Comparison of ENCODE assay signal across 11 cellular contexts in genomic region chr5:124740991-124741583, GRCh38. TPM values are rescaled to one million over a fixed set of nuclear protein-coding genes. Genes with fewer than 3 reads are reported as not detected.
DNase-seq lines count a peak whose midpoint lies in the region; ATAC-seq and TF ChIP-seq lines count a peak whose summit lies in the region.
"Had no signal": no experiment of that assay in that cellular context is flagged by ENCODE, and none has a peak within 500 bp of the region (broad histone marks: within the 10 kb centered on the region; RNA-seq: fewer than 3 reads in every experiment).

No MANE protein-coding gene starts in this region.

- peaks cover 40% of the 10 kb centered on the region for H3K4me1 Mint-ChIP-seq in activated B cell treated with CpG ODN at 0.5 μM for 24 hours
- no peaks in the 10 kb centered on the region for H3K4me1 Mint-ChIP-seq in effector memory CD8-positive, alpha-beta T cell (ENCODE audit: low read depth in 2 of 2)

- POLR2A ChIA-PET in HEK293 (lab: Yijun Ruan, JAX) (interaction anchor here (0.7 to 1.6 kb wide), 4 partner anchors 85 to 613 kb away, joined by 3 to 5 read pairs (median 4); no protein-coding TSS in a partner anchor), activated B cell treated with CpG ODN at 0.5 μM for 24 hours (lab: Charles Lee) (interaction anchor here (0.7 to 2.0 kb wide), 5 partner anchors 14 to 35 kb away, joined by 3 to 13 read pairs (median 4); no protein-coding TSS in a partner anchor)

- CTCF ChIA-PET in HEK293 (lab: Yijun Ruan, JAX) = interaction anchor here (0.6 kb wide), 1 partner anchor 254 kb away, joined by 3 read pairs; no protein-coding TSS in a partner anchor
- CTCF ChIA-PET in activated B cell treated with CpG ODN at 0.5 μM for 24 hours (lab: Charles Lee) = interaction anchor here (0.9 to 1.3 kb wide), 2 partner anchors 11 to 16 kb away, joined by 3 to 4 read pairs; no protein-coding TSS in a partner anchor

- no peak overlapping the region for H3K9ac ChIP-seq in iPS-20b (ENCODE audit: low read depth, low read length)

- no peaks in the 10 kb centered on the region for H3K9me3 Mint-ChIP-seq in activated B cell treated with CpG ODN at 0.5 μM for 24 hours
- peaks cover 0 to 5% of the 10 kb centered on the region in 2 donors for H3K9me3 Mint-ChIP-seq in effector memory CD8-positive, alpha-beta T cell

- H3K27me3 ChIP-seq in iPS-20b (ENCODE audit: insufficient read depth, low read length) = no peaks in the 10 kb centered on the region

- H3K36me3 ChIP-seq in HEK293 (ENCODE audit: control insufficient read depth in 2 of 2, insufficient read depth in 1 of 2, low read length in 2 of 2) = no peaks in the 10 kb centered on the region
- H3K36me3 ChIP-seq in iPS-20b (ENCODE audit: insufficient read depth, low read depth, low read length) = peaks cover 11% of the 10 kb centered on the region

- no peaks in the 10 kb centered on the region for H3K27me3 Mint-ChIP-seq in activated B cell treated with CpG ODN at 0.5 μM for 24 hours
- peaks cover 0 to 13% of the 10 kb centered on the region in 2 donors for H3K27me3 Mint-ChIP-seq in effector memory CD8-positive, alpha-beta T cell

- H3K4me3 Mint-ChIP-seq in activated B cell treated with CpG ODN at 0.5 μM for 24 hours = peak overlapping the region; percentile 36
- H3K4me3 Mint-ChIP-seq in effector memory CD8-positive, alpha-beta T cell = no peak overlapping the region

- H3K27ac Mint-ChIP-seq in activated B cell treated with CpG ODN at 0.5 μM for 24 hours = peak overlapping the region; percentile 79
- no peak overlapping the region for H3K27ac Mint-ChIP-seq in effector memory CD8-positive, alpha-beta T cell

- H3K27ac ChIP-seq in HEK293 (ENCODE audit: extremely low read depth, low read depth, low read length) (peak overlapping the region; percentile 99), iPS-20b (ENCODE audit: low read length) (no peak overlapping the region)

- intact Hi-C loops in activated B cell treated with CpG ODN at 0.5 μM for 24 hours (cut with micrococcal nuclease) = no loop called here

- peak; percentile 3 for ATAC-seq in activated B cell treated with CpG ODN at 0.5 μM for 24 hours (ENCODE audit: low read depth)
- ATAC-seq in HG02840 (IDR thresholded peaks at IDR 0.05; ENCODE audit: low FRiP score, unreplicated experiment) = no peak
- ATAC-seq in GM19351 (IDR thresholded peaks at IDR 0.05; ENCODE audit: unreplicated experiment) = no peak
- ATAC-seq in effector memory CD8-positive, alpha-beta T cell (replicated peaks) = no peak
- ATAC-seq: sciatic nerve had no signal

- H3K9me3 ChIP-seq in HEK293 (ENCODE audit: control insufficient read depth, insufficient read depth, low read depth, low read length) (no peaks in the 10 kb centered on the region), iPS-20b (ENCODE audit: insufficient read depth, low read depth, low read length) (no peaks in the 10 kb centered on the region)

- H3K4me1 ChIP-seq in HEK293 (ENCODE audit: control insufficient read depth, insufficient read depth, low read length) = peaks cover 58% of the 10 kb centered on the region
- peaks cover 73% of the 10 kb centered on the region for H3K4me1 ChIP-seq in iPS-20b (ENCODE audit: insufficient read depth, low read length)

- H3K4me3 ChIP-seq in HEK293 (ENCODE audit: low read depth, low read length) (no peak overlapping the region), iPS-20b (ENCODE audit: low read length) (peak overlapping the region; percentile 87)

- H3K36me3 Mint-ChIP-seq in activated B cell treated with CpG ODN at 0.5 μM for 24 hours (ENCODE audit: low read depth) = peaks cover 2% of the 10 kb centered on the region
- H3K36me3 Mint-ChIP-seq in effector memory CD8-positive, alpha-beta T cell (ENCODE audit: insufficient read depth) = no peaks in the 10 kb centered on the region

- no peak for TF ChIP-seq CTCF in HEK293 (tag by site-specific recombination; IDR thresholded peaks at IDR 0.05)
- TF ChIP-seq CTCF in activated B cell treated with CpG ODN at 0.5 μM for 24 hours (IDR thresholded peaks at IDR 0.05) = no peak

- DNase-seq in A172 (ENCODE audit: low spot score) = peak; percentile 80
- no peak for DNase-seq in activated B cell treated with CpG ODN at 0.5 μM for 24 hours
- DNase-seq in iPS-NIHi7 (ENCODE audit: extremely low spot score) = no peak
- DNase-seq in effector memory CD8-positive, alpha-beta T cell = no peak
- DNase-seq: activated naive CD4-positive, alpha-beta T cell treated with anti-CD3 and anti-CD28 coated beads, Interleukin-2, amount 50 U/mL, for 16 hours; NCI-H1092 had no signal

TF ChIP-seq in HEK293, 187 proteins besides CTCF, POLR2A, EP300 and RAD21 (continues in another document):
- TF ChIP-seq ZBTB21 (tag by site-specific recombination; IDR thresholded peaks at IDR 0.05) (peak; percentile 89), ZNF530 (tag by site-specific recombination; IDR thresholded peaks at IDR 0.05; ENCODE audit: low read depth) (no peak), ZNF449 (tag by site-specific recombination; IDR thresholded peaks at IDR 0.05) (peak; percentile 84), ZNF394 (tag by site-specific recombination; IDR thresholded peaks at IDR 0.05; ENCODE audit: borderline replicate concordance) (peak; percentile 96), KLF7 (tag by site-specific recombination; IDR thresholded peaks at IDR 0.05; ENCODE audit: borderline replicate concordance) (peak; percentile 100), ZNF555 (tag by site-specific recombination; conservative IDR thresholded peaks at IDR 0.05) (no peak), SP2 (tag by site-specific recombination; IDR thresholded peaks at IDR 0.05) (peak; percentile 60), ZNF157 (tag by site-specific recombination; IDR thresholded peaks at IDR 0.05) (no peak), KLF16 (tag by site-specific recombination; IDR thresholded peaks at IDR 0.05) (peak; percentile 98), ZNF488 (tag by site-specific recombination; IDR thresholded peaks at IDR 0.05) (peak; percentile 100), ZNF426 (tag by site-specific recombination; IDR thresholded peaks at IDR 0.05) (no peak), ZNF140 (tag by site-specific recombination; IDR thresholded peaks at IDR 0.05) (no peak; the same call in 1 of the 2 replicates)
- TF ChIP-seq, protein P1, sequence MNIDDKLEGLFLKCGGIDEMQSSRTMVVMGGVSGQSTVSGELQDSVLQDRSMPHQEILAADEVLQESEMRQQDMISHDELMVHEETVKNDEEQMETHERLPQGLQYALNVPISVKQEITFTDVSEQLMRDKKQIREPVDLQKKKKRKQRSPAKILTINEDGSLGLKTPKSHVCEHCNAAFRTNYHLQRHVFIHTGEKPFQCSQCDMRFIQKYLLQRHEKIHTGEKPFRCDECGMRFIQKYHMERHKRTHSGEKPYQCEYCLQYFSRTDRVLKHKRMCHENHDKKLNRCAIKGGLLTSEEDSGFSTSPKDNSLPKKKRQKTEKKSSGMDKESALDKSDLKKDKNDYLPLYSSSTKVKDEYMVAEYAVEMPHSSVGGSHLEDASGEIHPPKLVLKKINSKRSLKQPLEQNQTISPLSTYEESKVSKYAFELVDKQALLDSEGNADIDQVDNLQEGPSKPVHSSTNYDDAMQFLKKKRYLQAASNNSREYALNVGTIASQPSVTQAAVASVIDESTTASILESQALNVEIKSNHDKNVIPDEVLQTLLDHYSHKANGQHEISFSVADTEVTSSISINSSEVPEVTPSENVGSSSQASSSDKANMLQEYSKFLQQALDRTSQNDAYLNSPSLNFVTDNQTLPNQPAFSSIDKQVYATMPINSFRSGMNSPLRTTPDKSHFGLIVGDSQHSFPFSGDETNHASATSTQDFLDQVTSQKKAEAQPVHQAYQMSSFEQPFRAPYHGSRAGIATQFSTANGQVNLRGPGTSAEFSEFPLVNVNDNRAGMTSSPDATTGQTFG (tag by site-specific recombination; IDR thresholded peaks at IDR 0.05; ENCODE audit: borderline replicate concordance) = peak; percentile 81; the same call in 1 of the 2 replicates
- TF ChIP-seq, protein P2, sequence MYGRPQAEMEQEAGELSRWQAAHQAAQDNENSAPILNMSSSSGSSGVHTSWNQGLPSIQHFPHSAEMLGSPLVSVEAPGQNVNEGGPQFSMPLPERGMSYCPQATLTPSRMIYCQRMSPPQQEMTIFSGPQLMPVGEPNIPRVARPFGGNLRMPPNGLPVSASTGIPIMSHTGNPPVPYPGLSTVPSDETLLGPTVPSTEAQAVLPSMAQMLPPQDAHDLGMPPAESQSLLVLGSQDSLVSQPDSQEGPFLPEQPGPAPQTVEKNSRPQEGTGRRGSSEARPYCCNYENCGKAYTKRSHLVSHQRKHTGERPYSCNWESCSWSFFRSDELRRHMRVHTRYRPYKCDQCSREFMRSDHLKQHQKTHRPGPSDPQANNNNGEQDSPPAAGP (tag by site-specific recombination; IDR thresholded peaks at IDR 0.05) = peak; percentile 100

RNA-seq across cellular contexts. Expression of gene ZNF608, which starts 5.4 kb away (rescaled TPM):
- 1.8 and 2.1 TPM in 2 replicates for total RNA-seq in A172 (2014; rRNA removed; shearing (Covaris generic))
- total RNA-seq in activated B cell treated with CpG ODN at 0.5 μM for 24 hours = 20.7 and 22.0 TPM in 2 replicates
